Comparison of ENCODE assay signal across 1 cellular context in genomic region chr2:181239400-181239799, GRCh38.
TF ChIP-seq lines count a peak whose summit lies in the region.

No MANE protein-coding gene starts in this region.

TF ChIP-seq in H1, 55 proteins besides CTCF, POLR2A, EP300 and RAD21 (continued from another document):
- TF ChIP-seq CHD7 (IDR thresholded peaks at IDR 0.05; ENCODE audit: insufficient replicate concordance, low read length) (no peak), YY1 (IDR thresholded peaks at IDR 0.05; ENCODE audit: low read depth, low read length) (no peak), HDAC6 (IDR thresholded peaks at IDR 0.05; ENCODE audit: low read depth, low read length) (no peak), TEAD4 (IDR thresholded peaks at IDR 0.05; ENCODE audit: low read depth, low read length) (no peak), USF2 (IDR thresholded peaks at IDR 0.05; ENCODE audit: low read length) (no peak), BACH1 (IDR thresholded peaks at IDR 0.05; ENCODE audit: low read length) (no peak), GABPA (IDR thresholded peaks at IDR 0.05; ENCODE audit: borderline replicate concordance, insufficient read depth, low read length) (no peak)
